Comparison of ENCODE assay signal across 10 cellular contexts in the genomic region with DNA sequence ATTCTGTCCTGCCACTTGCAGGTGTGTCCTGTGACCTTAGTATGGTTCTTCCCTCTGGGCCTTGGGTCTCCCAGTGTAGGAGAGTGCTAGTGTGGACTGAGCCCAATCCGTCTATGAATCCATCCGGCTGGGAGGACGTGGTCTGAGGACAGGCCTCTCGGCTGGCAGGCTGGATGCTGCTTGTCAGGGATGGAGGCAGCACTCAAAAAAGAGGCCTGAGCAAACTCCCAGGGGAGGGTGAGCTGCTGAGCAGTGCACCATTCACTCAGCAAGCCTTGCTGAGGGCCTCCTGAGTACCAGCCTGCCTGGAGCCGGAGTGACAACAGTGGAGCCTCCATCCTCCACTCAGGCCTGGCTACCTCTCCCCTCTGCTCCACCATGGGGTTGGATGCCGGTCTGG. TPM values are rescaled to one million over a fixed set of nuclear protein-coding genes. Genes with fewer than 3 reads are reported as not detected.
DNase-seq lines count a peak whose midpoint lies in the region; ATAC-seq lines count a peak whose summit lies in the region.
"Had no signal": no experiment of that assay in that cellular context is flagged by ENCODE, and none has a peak within 500 bp of the region (broad histone marks: within the 10 kb centered on the region; RNA-seq: fewer than 3 reads in every experiment).

No MANE protein-coding gene starts in this region.

- DNase-seq in CD4-positive, CD25-positive, alpha-beta regulatory T cell: no peak
- DNase-seq in naive thymus-derived CD8-positive, alpha-beta T cell: no peak
- no peak for DNase-seq in activated gamma-delta T cell treated with Interleukin-2 at 50 U/mL for 16 hours
- DNase-seq: central memory CD4-positive, alpha-beta T cell; kidney glomerular epithelial cell had no signal

- H3K27me3 Mint-ChIP-seq in CD4-positive, CD25-positive, alpha-beta regulatory T cell: peaks cover 5% of the 10 kb centered on the region
- H3K27me3 Mint-ChIP-seq in activated T-helper 17 cell treated with anti-CD3 and anti-CD28 coated beads, Interleukin-2, amount 50 U/mL, for 72 hours: no peaks in the 10 kb centered on the region
- no peaks in the 10 kb centered on the region for H3K27me3 Mint-ChIP-seq in naive thymus-derived CD8-positive, alpha-beta T cell

- peaks cover 38% of the 10 kb centered on the region for H3K4me1 ChIP-seq in CD4-positive, CD25-positive, alpha-beta regulatory T cell (ENCODE audit: control insufficient read depth, insufficient read depth, low read length, poor library complexity, severe bottlenecking)
- peaks cover 12% of the 10 kb centered on the region for H3K4me1 ChIP-seq in HUES6 (ENCODE audit: control insufficient read depth, insufficient read depth, low read length)

- H3K36me3 Mint-ChIP-seq in CD4-positive, CD25-positive, alpha-beta regulatory T cell: peaks cover 4% of the 10 kb centered on the region
- H3K36me3 Mint-ChIP-seq in activated T-helper 17 cell treated with anti-CD3 and anti-CD28 coated beads, Interleukin-2, amount 50 U/mL, for 72 hours (ENCODE audit: low read depth): peaks cover 22% of the 10 kb centered on the region
- peaks cover 0 to 9% (median 0%) of the 10 kb centered on the region in 3 donors for H3K36me3 Mint-ChIP-seq in naive thymus-derived CD8-positive, alpha-beta T cell

- peak overlapping the region in 1 of 3 donors; percentile 87 for H3K27ac Mint-ChIP-seq in CD4-positive, CD25-positive, alpha-beta regulatory T cell
- H3K27ac Mint-ChIP-seq in activated T-helper 17 cell treated with anti-CD3 and anti-CD28 coated beads, Interleukin-2, amount 50 U/mL, for 72 hours: peak overlapping the region; percentile 86
- H3K27ac Mint-ChIP-seq in naive thymus-derived CD8-positive, alpha-beta T cell: peak overlapping the region in 6 of 10 donors; percentile 9 to 93 (median 88)

- peak overlapping the region; percentile 77 for H3K27ac ChIP-seq in CD4-positive, CD25-positive, alpha-beta regulatory T cell (ENCODE audit: insufficient read depth, low read length, poor library complexity, severe bottlenecking)
- H3K27ac ChIP-seq in HUES6 (ENCODE audit: low read depth, low read length): no peak overlapping the region

- POLR2A ChIA-PET in naive thymus-derived CD8-positive, alpha-beta T cell (lab: Charles Lee): interaction anchor here (1.0 to 2.9 kb wide), 5 partner anchors 11 to 558 kb away, joined by 3 to 27 read pairs (median 5); a partner anchor contains a TSS

- peaks cover 0 to 27% (median 20%) of the 10 kb centered on the region in 4 donors for H3K4me1 Mint-ChIP-seq in CD4-positive, CD25-positive, alpha-beta regulatory T cell
- H3K4me1 Mint-ChIP-seq in activated T-helper 17 cell treated with anti-CD3 and anti-CD28 coated beads, Interleukin-2, amount 50 U/mL, for 72 hours: peaks cover 11% of the 10 kb centered on the region
- H3K4me1 Mint-ChIP-seq in naive thymus-derived CD8-positive, alpha-beta T cell: peaks cover 22 to 31% (median 27%) of the 10 kb centered on the region in 4 donors

- H3K9me3 ChIP-seq in CD4-positive, CD25-positive, alpha-beta regulatory T cell (ENCODE audit: control insufficient read depth in 2 of 2, low read length in 2 of 2): no peaks in the 10 kb centered on the region
- H3K9me3 ChIP-seq in HUES6 (ENCODE audit: control insufficient read depth, insufficient read depth, low read depth, low read length): no peaks in the 10 kb centered on the region

- no peaks in the 10 kb centered on the region for H3K27me3 ChIP-seq in CD4-positive, CD25-positive, alpha-beta regulatory T cell (ENCODE audit: control insufficient read depth, insufficient read depth, low read length)
- peaks cover 15% of the 10 kb centered on the region for H3K27me3 ChIP-seq in HUES6 (ENCODE audit: control insufficient read depth, insufficient read depth, low read length)

- no peaks in the 10 kb centered on the region for H3K9me3 Mint-ChIP-seq in CD4-positive, CD25-positive, alpha-beta regulatory T cell
- H3K9me3 Mint-ChIP-seq in activated T-helper 17 cell treated with anti-CD3 and anti-CD28 coated beads, Interleukin-2, amount 50 U/mL, for 72 hours: no peaks in the 10 kb centered on the region
- no peaks in the 10 kb centered on the region for H3K9me3 Mint-ChIP-seq in naive thymus-derived CD8-positive, alpha-beta T cell

- no peak overlapping the region for H3K4me3 ChIP-seq in CD4-positive, CD25-positive, alpha-beta regulatory T cell (ENCODE audit: low read depth, low read length)
- peak overlapping the region; percentile 43; the same call in 1 of the 2 replicates for H3K4me3 ChIP-seq in HUES6 (ENCODE audit: low read depth, low read length)

- H3K9ac ChIP-seq in HUES6 (ENCODE audit: low read length): no peak overlapping the region

- peak overlapping the region in 2 of 4 donors; percentile 89 to 93 for H3K4me3 Mint-ChIP-seq in CD4-positive, CD25-positive, alpha-beta regulatory T cell
- peak overlapping the region; percentile 89 for H3K4me3 Mint-ChIP-seq in activated T-helper 17 cell treated with anti-CD3 and anti-CD28 coated beads, Interleukin-2, amount 50 U/mL, for 72 hours
- H3K4me3 Mint-ChIP-seq in naive thymus-derived CD8-positive, alpha-beta T cell: peak overlapping the region in 7 of 10 donors; percentile 10 to 94 (median 89)

- ATAC-seq in CD4-positive, CD25-positive, alpha-beta regulatory T cell (ENCODE audit: low read depth in 2 of 2): no peak
- no peak for ATAC-seq in activated T-helper 17 cell treated with anti-CD3 and anti-CD28 coated beads, Interleukin-2, amount 50 U/mL, for 72 hours (replicated peaks)
- no peak for ATAC-seq in naive thymus-derived CD8-positive, alpha-beta T cell
- ATAC-seq in HG03378 (IDR thresholded peaks at IDR 0.05; ENCODE audit: unreplicated experiment) (no peak), HG02885 (IDR thresholded peaks at IDR 0.05; ENCODE audit: poor library complexity, unreplicated experiment) (no peak), HG02763 (IDR thresholded peaks at IDR 0.05; ENCODE audit: unreplicated experiment) (no peak)

- no peaks in the 10 kb centered on the region for H3K36me3 ChIP-seq in CD4-positive, CD25-positive, alpha-beta regulatory T cell (ENCODE audit: control insufficient read depth, insufficient read depth, low read length)
- peaks cover 6% of the 10 kb centered on the region for H3K36me3 ChIP-seq in HUES6 (ENCODE audit: control insufficient read depth, insufficient read depth, low read length)

RNA-seq across cellular contexts. Expression of a gene that starts 1.7 kb away (rescaled TPM):
- total RNA-seq in CD4-positive, CD25-positive, alpha-beta regulatory T cell: 12.7 TPM
- 1 to 10 TPM; 3.0 to 3.7 (median 3.5) TPM for polyA plus RNA-seq in CD4-positive, CD25-positive, alpha-beta regulatory T cell
- 10 to 100 TPM; 19.3 to 25.1 TPM for total RNA-seq in activated T-helper 17 cell treated with anti-CD3 and anti-CD28 coated beads, Interleukin-2, amount 50 U/mL, for 72 hours
- 10 to 100 TPM; 28.6 to 29.0 TPM for total RNA-seq in naive thymus-derived CD8-positive, alpha-beta T cell
- polyA plus RNA-seq in naive thymus-derived CD8-positive, alpha-beta T cell: 1 to 10 TPM; 1.8 to 4.6 (median 2.2) TPM
